In the genomic region with DNA sequence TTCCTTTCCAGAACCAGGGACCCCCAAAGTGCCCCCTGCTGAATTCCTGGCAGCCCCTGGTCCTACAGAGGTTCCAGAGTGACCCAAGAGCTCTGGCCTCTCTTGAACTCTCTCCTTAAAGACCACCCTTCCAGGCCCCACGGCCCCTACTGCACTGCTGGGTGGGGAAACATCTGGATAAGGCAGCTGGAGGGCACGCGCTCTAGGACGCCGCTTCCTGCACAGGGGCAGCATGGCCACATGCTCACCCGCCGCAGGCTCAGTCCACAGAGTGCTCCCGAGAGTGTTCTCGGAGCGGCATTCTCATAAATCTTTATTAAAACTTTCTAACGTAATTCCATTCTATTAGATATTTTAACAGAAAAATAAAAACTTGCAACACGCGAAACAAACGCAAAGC, we compare ENCODE assay signal across 26 cellular contexts. TPM values are rescaled to one million over a fixed set of nuclear protein-coding genes. Genes with fewer than 3 reads are reported as not detected.
DNase-seq lines count a peak whose midpoint lies in the region; ATAC-seq and TF ChIP-seq lines count a peak whose summit lies in the region.
"Had no signal": no experiment of that assay in that cellular context is flagged by ENCODE, and none has a peak within 500 bp of the region (broad histone marks: within the 10 kb centered on the region; RNA-seq: fewer than 3 reads in every experiment).

No MANE protein-coding gene starts in this region.

- H2AFZ ChIP-seq in parathyroid adenoma = no peak overlapping the region

- ATAC-seq in RWPE2 (ENCODE audit: low read depth) = no peak
- ATAC-seq: GM12878 had no signal

- no peaks in the 10 kb centered on the region for H4K20me1 ChIP-seq in BLaER1

- H3K4me2 ChIP-seq in BLaER1 = peak overlapping the region; percentile 96
- H3K4me2 ChIP-seq in parathyroid adenoma (ENCODE audit: low read length) = no peak overlapping the region

- H3K36me3 ChIP-seq in BLaER1 (peaks cover 31% of the 10 kb centered on the region), RWPE2 (ENCODE audit: low read depth) (peaks cover 61% of the 10 kb centered on the region), right atrium auricular region (peaks cover 24% of the 10 kb centered on the region), parathyroid adenoma (ENCODE audit: control insufficient read depth, insufficient read depth, low read length) (no peaks in the 10 kb centered on the region)
- H3K36me3 ChIP-seq: BE2C had no signal

- H3K4me3 ChIP-seq in BLaER1 (no peak overlapping the region), RWPE2 (ENCODE audit: severe bottlenecking) (no peak overlapping the region), right atrium auricular region (no peak overlapping the region), parathyroid adenoma (ENCODE audit: low read depth, low read length) (no peak overlapping the region)
- H3K4me3 ChIP-seq: colonic mucosa, GM12878, skin epidermis had no signal

- H3K9ac ChIP-seq in BLaER1 (peak overlapping the region; percentile 92), parathyroid adenoma (no peak overlapping the region)

- TF ChIP-seq CTCF in RWPE2 (IDR thresholded peaks at IDR 0.05; ENCODE audit: poor library complexity, severe bottlenecking) = no peak
- TF ChIP-seq CTCF in right atrium auricular region (IDR thresholded peaks at IDR 0.05) = no peak
- TF ChIP-seq CTCF in parathyroid adenoma (IDR thresholded peaks at IDR 0.05) = no peak

- DNase-seq in RWPE2 (ENCODE audit: low spot score) (peak; percentile 29), right atrium auricular region (ENCODE audit: low spot score) (no peak), NCI-H146 treated with DMSO at 0.1 percent for 48 hours (lab: John Stamatoyannopoulos, UW; ENCODE audit: unreplicated experiment) (no peak), hypothalamus (lab: John Stamatoyannopoulos, UW) (no peak), NCI-H524 treated with DMSO at 0.1 percent for 48 hours (lab: John Stamatoyannopoulos, UW) (no peak), NCI-H128 (lab: John Stamatoyannopoulos, UW; ENCODE audit: unreplicated experiment) (no peak)
- DNase-seq: activated CD8-positive, alpha-beta memory T cell treated with anti-CD3 and anti-CD28 coated beads, Interleukin-2, amount 50 U/mL, for 48 hours; activated naive CD8-positive, alpha-beta T cell treated with anti-CD3 and anti-CD28 coated beads, Interleukin-2, amount 10 ng/mL, durations not matched to agents 7 days and 5 days; BE2C; colonic mucosa; effector memory CD4-positive, alpha-beta T cell; Kasumi-1; NCI-H187; NCI-H2171 treated with DMSO at 0.1 percent for 48 hours; NCI-H526 treated with DMSO at 0.1 percent for 48 hours; stimulated activated CD4-positive, alpha-beta T cell treated with anti-CD3 and anti-CD28 coated beads, Interleukin-2, amount 100 ng/mL, for 24 hours; T-helper 9 cell had no signal

- peaks cover 100% of the 10 kb centered on the region for H3K4me1 ChIP-seq in BLaER1
- H3K4me1 ChIP-seq in RWPE2 (ENCODE audit: insufficient read depth, poor library complexity, severe bottlenecking) = no peaks in the 10 kb centered on the region
- peaks cover 0 to 89% of the 10 kb centered on the region in 2 donors for H3K4me1 ChIP-seq in right atrium auricular region
- H3K4me1 ChIP-seq in parathyroid adenoma = peaks cover 57% of the 10 kb centered on the region

- H3K27ac ChIP-seq in BLaER1 (peak overlapping the region; percentile 100), RWPE2 (ENCODE audit: poor library complexity, severe bottlenecking) (no peak overlapping the region), right atrium auricular region (peak overlapping the region; percentile 81 to 86), parathyroid adenoma (peak overlapping the region; percentile 83)
- H3K27ac ChIP-seq: colonic mucosa, skin epidermis had no signal

- no peaks in the 10 kb centered on the region for H3K9me3 ChIP-seq in BLaER1
- H3K9me3 ChIP-seq in RWPE2 (ENCODE audit: severe bottlenecking) = no peaks in the 10 kb centered on the region
- H3K9me3 ChIP-seq in right atrium auricular region = no peaks in the 10 kb centered on the region
- H3K9me3 ChIP-seq in parathyroid adenoma (ENCODE audit: control insufficient read depth, low read length) = no peaks in the 10 kb centered on the region
- H3K9me3 ChIP-seq: BE2C, colonic mucosa had no signal

- H3K79me2 ChIP-seq in parathyroid adenoma = peaks cover 71% of the 10 kb centered on the region

- H3K27me3 ChIP-seq in BLaER1 (no peaks in the 10 kb centered on the region), RWPE2 (ENCODE audit: insufficient read depth, poor library complexity, severe bottlenecking) (no peaks in the 10 kb centered on the region), right atrium auricular region (no peaks in the 10 kb centered on the region), parathyroid adenoma (ENCODE audit: control insufficient read depth, insufficient read depth, low read length) (no peaks in the 10 kb centered on the region)
- H3K27me3 ChIP-seq: BE2C, colonic mucosa had no signal

RNA-seq across cellular contexts. Expression of a gene that starts 37.0 kb away (rescaled TPM):
- total RNA-seq in right atrium auricular region = 10 to 100 TPM; 52.0 to 57.7 TPM

RNA-seq across cellular contexts. Expression of a gene that starts 54.8 kb away (rescaled TPM):
- total RNA-seq in right atrium auricular region = not detected
- total RNA-seq: activated naive CD8-positive, alpha-beta T cell treated with anti-CD3 and anti-CD28 coated beads, Interleukin-2, amount 10 ng/mL, durations not matched to agents 7 days and 5 days; colonic mucosa; frontal cortex; GM12878; lower leg skin; pulmonary artery endothelial cell; subcutaneous adipose tissue; urinary bladder had no signal
